1 cellular context compared by ENCODE assay signal in the genomic region with DNA sequence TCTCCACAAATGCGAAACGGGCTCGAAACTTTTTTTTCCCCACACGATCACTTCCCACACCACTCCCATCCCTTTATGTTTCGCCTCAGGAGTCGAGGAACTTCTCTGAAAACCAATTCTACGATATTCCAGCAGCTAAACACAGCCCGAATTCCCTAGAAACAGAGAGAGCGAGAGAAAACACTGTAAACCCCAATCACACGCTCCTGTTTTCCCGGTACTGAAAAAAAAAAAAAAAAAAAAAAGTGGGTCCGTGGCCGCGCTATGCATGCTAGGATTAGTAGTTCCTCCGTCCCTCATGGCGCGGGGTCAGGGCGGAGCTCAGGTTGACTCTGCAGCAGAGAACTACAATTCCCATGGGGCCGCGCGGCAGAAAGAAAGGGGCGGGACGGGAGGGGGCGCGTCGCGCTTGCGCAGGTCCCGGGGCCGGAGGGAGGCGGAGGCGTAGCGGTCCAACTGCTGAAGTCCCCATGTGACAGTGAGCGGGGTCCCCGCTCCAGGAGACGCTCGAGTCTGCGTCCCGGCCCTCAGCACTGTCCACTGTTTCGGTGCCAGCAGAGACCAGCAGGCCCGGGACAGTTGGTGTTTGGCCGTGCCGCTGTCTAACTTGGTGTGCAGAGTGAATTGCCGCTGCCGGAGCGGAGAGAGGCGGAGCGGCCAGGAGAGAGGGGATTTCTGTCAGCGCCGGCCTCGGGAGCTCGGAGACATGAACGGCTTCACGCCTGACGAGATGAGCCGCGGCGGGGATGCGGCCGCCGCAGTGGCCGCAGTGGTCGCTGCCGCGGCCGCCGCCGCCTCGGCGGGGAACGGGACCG.
A peak's percentile ranks its signal among the peaks of the same experiment; 100 is the strongest.
TF ChIP-seq lines count a peak whose summit lies in the region.

A gene with protein sequence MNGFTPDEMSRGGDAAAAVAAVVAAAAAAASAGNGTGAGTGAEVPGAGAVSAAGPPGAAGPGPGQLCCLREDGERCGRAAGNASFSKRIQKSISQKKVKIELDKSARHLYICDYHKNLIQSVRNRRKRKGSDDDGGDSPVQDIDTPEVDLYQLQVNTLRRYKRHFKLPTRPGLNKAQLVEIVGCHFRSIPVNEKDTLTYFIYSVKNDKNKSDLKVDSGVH (plus strand): TSS at position 478 of the 815 bp plus-strand sequence. CDS start 229 bp downstream, at position 707.

TF ChIP-seq in liver, 16 proteins besides CTCF, POLR2A, EP300 and RAD21 (continued from another document):
- TF ChIP-seq TAF1 (conservative IDR thresholded peaks at IDR 0.05) (peak; percentile 49), JUND (IDR thresholded peaks at IDR 0.05) (no peak), RXRA (IDR thresholded peaks at IDR 0.05) (peak; percentile 23 to 42)
